ENCODE assay signal across 23 cellular contexts in the genomic region with DNA sequence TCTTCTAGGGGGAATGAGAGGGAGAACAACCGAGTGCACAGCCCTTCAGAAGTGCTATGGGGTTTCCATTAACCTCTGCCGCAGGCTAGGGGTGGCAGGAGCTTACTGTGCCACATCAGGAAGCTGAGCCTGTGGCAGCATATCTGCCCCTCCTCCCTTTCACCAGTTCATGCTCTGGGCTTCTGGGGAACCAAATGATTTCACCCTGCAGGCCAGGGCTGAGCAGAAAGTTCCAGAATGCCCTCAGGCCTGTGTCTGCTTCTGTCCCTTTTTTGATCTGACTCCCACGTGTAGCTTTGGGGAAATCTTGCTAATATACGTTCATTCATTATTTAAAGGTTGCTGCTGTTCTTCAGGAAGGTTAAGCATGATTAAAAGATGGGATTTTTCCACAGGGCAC. TPM values are rescaled to one million over a fixed set of nuclear protein-coding genes. Genes with fewer than 3 reads are reported as not detected.
DNase-seq lines count a peak whose midpoint lies in the region; ATAC-seq and TF ChIP-seq lines count a peak whose summit lies in the region.
"Had no signal": no experiment of that assay in that cellular context is flagged by ENCODE, and none has a peak within 500 bp of the region (broad histone marks: within the 10 kb centered on the region; RNA-seq: fewer than 3 reads in every experiment).

No MANE protein-coding gene starts in this region.

- H3K36me3 ChIP-seq in right atrium auricular region = no peaks in the 10 kb centered on the region
- H3K36me3 ChIP-seq: adrenal gland, upper lobe of right lung had no signal

- H3K36me3 Mint-ChIP-seq in T-helper 17 cell (ENCODE audit: low read depth) = no peaks in the 10 kb centered on the region
- no peaks in the 10 kb centered on the region for H3K36me3 Mint-ChIP-seq in stimulated activated naive B cell treated with anti-CD40 and anti-IgM and Interleukin-4, amounts not matched to agents 10 μg/mL and 1 μg/mL and 100 μg/mL, for 72 hours
- H3K36me3 Mint-ChIP-seq: CD4-positive, alpha-beta memory T cell; immature natural killer cell; stimulated activated effector memory CD8-positive, alpha-beta T cell treated with anti-CD3 and anti-CD28 coated beads, Interleukin-12 subunit alpha, Interleukin-12 subunit beta, amount 100 ng/mL, for 72 hours had no signal

- no peak for TF ChIP-seq CTCF in right atrium auricular region (IDR thresholded peaks at IDR 0.05)

- H3K27me3 Mint-ChIP-seq in T-helper 17 cell = peaks cover 33% of the 10 kb centered on the region
- peaks cover 8 to 11% of the 10 kb centered on the region in 2 donors for H3K27me3 Mint-ChIP-seq in stimulated activated naive B cell treated with anti-CD40 and anti-IgM and Interleukin-4, amounts not matched to agents 10 μg/mL and 1 μg/mL and 100 μg/mL, for 72 hours
- H3K27me3 Mint-ChIP-seq: CD4-positive, alpha-beta memory T cell had no signal

- peak overlapping the region; percentile 24 for H3K27ac Mint-ChIP-seq in T-helper 17 cell
- peak overlapping the region; percentile 44 for H3K27ac Mint-ChIP-seq in stimulated activated naive B cell treated with anti-CD40 and anti-IgM and Interleukin-4, amounts not matched to agents 10 μg/mL and 1 μg/mL and 100 μg/mL, for 72 hours
- H3K27ac Mint-ChIP-seq: activated T-helper 2 cell treated with anti-CD3 and anti-CD28 coated beads, Interferon-gamma antibody, Interleukin-2, Interleukin-4, amounts not matched to agents 10 μg/mL and 5 μg/mL and 100 μg/mL, durations not matched to agents 14 hours and 24 hours and 36 hours; CD4-positive, alpha-beta memory T cell; stimulated activated effector memory CD8-positive, alpha-beta T cell treated with anti-CD3 and anti-CD28 coated beads, Interleukin-12 subunit alpha, Interleukin-12 subunit beta, amount 100 ng/mL, for 72 hours had no signal

- H3K27ac ChIP-seq in right atrium auricular region = peak overlapping the region; percentile 77 to 84
- H3K27ac ChIP-seq: 22Rv1, epithelial cell of prostate, KMS-11, upper lobe of right lung, VCaP had no signal

- peaks cover 0 to 52% of the 10 kb centered on the region in 2 donors for H3K4me1 ChIP-seq in right atrium auricular region

- ATAC-seq in T-helper 17 cell (no peak), HG03135 (IDR thresholded peaks at IDR 0.05; ENCODE audit: unreplicated experiment) (no peak), HG03025 (IDR thresholded peaks at IDR 0.05; ENCODE audit: low FRiP score, unreplicated experiment) (no peak), HG03442 (IDR thresholded peaks at IDR 0.05; ENCODE audit: unreplicated experiment) (no peak)
- no peak for ATAC-seq in stimulated activated naive B cell treated with anti-CD40 and anti-IgM and Interleukin-4, amounts not matched to agents 10 μg/mL and 1 μg/mL and 100 μg/mL, for 72 hours (replicated peaks)
- ATAC-seq: stimulated activated effector memory CD8-positive, alpha-beta T cell treated with anti-CD3 and anti-CD28 coated beads, Interleukin-12 subunit alpha, Interleukin-12 subunit beta, amount 100 ng/mL, for 72 hours; upper lobe of right lung had no signal

- H3K4me1 Mint-ChIP-seq in T-helper 17 cell = peaks cover 3% of the 10 kb centered on the region
- peaks cover 22 to 31% of the 10 kb centered on the region in 2 donors for H3K4me1 Mint-ChIP-seq in stimulated activated naive B cell treated with anti-CD40 and anti-IgM and Interleukin-4, amounts not matched to agents 10 μg/mL and 1 μg/mL and 100 μg/mL, for 72 hours
- H3K4me1 Mint-ChIP-seq: CD4-positive, alpha-beta memory T cell had no signal

- no peak overlapping the region for H3K4me3 ChIP-seq in right atrium auricular region
- H3K4me3 ChIP-seq: adrenal gland, upper lobe of right lung had no signal

- DNase-seq in NCI-H82 (lab: John Stamatoyannopoulos, UW) = peak; percentile 50
- no peak for DNase-seq in NCI-H82 treated with DMSO at 0.1 percent for 48 hours (lab: John Stamatoyannopoulos, UW; ENCODE audit: unreplicated experiment)
- no peak for DNase-seq in T-helper 17 cell
- DNase-seq in right atrium auricular region (ENCODE audit: low spot score) = no peak
- DNase-seq in stimulated activated naive B cell treated with anti-CD40 and anti-IgM and Interleukin-4, amounts not matched to agents 10 μg/mL and 1 μg/mL and 100 μg/mL, for 72 hours = no peak
- DNase-seq: adrenal gland; CD4-positive, alpha-beta memory T cell; immature natural killer cell; mesenchymal stem cell; NCI-H1105 treated with DMSO at 0.1 percent for 48 hours; NCI-H69; small intestine had no signal

- H3K4me3 Mint-ChIP-seq in T-helper 17 cell = no peak overlapping the region
- no peak overlapping the region for H3K4me3 Mint-ChIP-seq in stimulated activated naive B cell treated with anti-CD40 and anti-IgM and Interleukin-4, amounts not matched to agents 10 μg/mL and 1 μg/mL and 100 μg/mL, for 72 hours
- H3K4me3 Mint-ChIP-seq: CD4-positive, alpha-beta memory T cell; immature natural killer cell; stimulated activated effector memory CD8-positive, alpha-beta T cell treated with anti-CD3 and anti-CD28 coated beads, Interleukin-12 subunit alpha, Interleukin-12 subunit beta, amount 100 ng/mL, for 72 hours had no signal

- no peaks in the 10 kb centered on the region for H3K9me3 Mint-ChIP-seq in stimulated activated naive B cell treated with anti-CD40 and anti-IgM and Interleukin-4, amounts not matched to agents 10 μg/mL and 1 μg/mL and 100 μg/mL, for 72 hours
- H3K9me3 Mint-ChIP-seq: activated T-helper 2 cell treated with anti-CD3 and anti-CD28 coated beads, Interferon-gamma antibody, Interleukin-2, Interleukin-4, amounts not matched to agents 10 μg/mL and 5 μg/mL and 100 μg/mL, durations not matched to agents 14 hours and 24 hours and 36 hours; CD4-positive, alpha-beta memory T cell; immature natural killer cell; stimulated activated effector memory CD8-positive, alpha-beta T cell treated with anti-CD3 and anti-CD28 coated beads, Interleukin-12 subunit alpha, Interleukin-12 subunit beta, amount 100 ng/mL, for 72 hours had no signal

- no peaks in the 10 kb centered on the region for H3K27me3 ChIP-seq in right atrium auricular region
- H3K27me3 ChIP-seq: adrenal gland, upper lobe of right lung had no signal

- H3K9me3 ChIP-seq in T-helper 17 cell (ENCODE audit: control insufficient read depth, low read length, poor library complexity, severe bottlenecking) (no peaks in the 10 kb centered on the region), right atrium auricular region (no peaks in the 10 kb centered on the region)
- H3K9me3 ChIP-seq: adrenal gland, upper lobe of right lung had no signal

RNA-seq across cellular contexts. Expression of gene TMEM247, which starts 10.1 kb away (rescaled TPM):
- total RNA-seq in T-helper 17 cell (not detected), right atrium auricular region (not detected)
- total RNA-seq: activated CD8-positive, alpha-beta memory T cell treated with anti-CD3 and anti-CD28 coated beads for 36 hours; activated T-helper 2 cell treated with anti-CD3 and anti-CD28 coated beads, Interferon-gamma antibody, Interleukin-2, Interleukin-4, amounts not matched to agents 10 μg/mL and 5 μg/mL and 100 μg/mL, durations not matched to agents 14 hours and 24 hours and 36 hours; adrenal gland; CD4-positive, alpha-beta memory T cell; upper lobe of right lung had no signal

RNA-seq across cellular contexts. Expression of gene RHOQ, which starts 52.9 kb away (rescaled TPM):
- total RNA-seq in T-helper 17 cell = 10 to 100 TPM; 19.7 to 26.5 TPM
- total RNA-seq in right atrium auricular region = 100 to 1,000 TPM; 127 to 132 TPM

RNA-seq across cellular contexts. Expression of gene ATP6V1E2, which starts 52.9 kb away (rescaled TPM):
- 10 to 100 TPM in 1 of 2 donors, 1 to 10 TPM in 1; 8.5 to 10.4 TPM for total RNA-seq in T-helper 17 cell
- total RNA-seq in right atrium auricular region = 1 to 10 TPM; 4.9 to 6.6 TPM

Comparison
In these comparisons a context has a peak if more than half of its experiments do, and no peak if none do; other contexts are left out.
1. RNA of gene RHOQ, which starts 52.9 kb away (total RNA-seq): 127 to 132 TPM in right atrium auricular region; 19.7 to 26.5 TPM in T-helper 17 cell; every median in the first group is over 4 times any median in the second.